Comparison of ENCODE assay signal across 15 cellular contexts in the genomic region with DNA sequence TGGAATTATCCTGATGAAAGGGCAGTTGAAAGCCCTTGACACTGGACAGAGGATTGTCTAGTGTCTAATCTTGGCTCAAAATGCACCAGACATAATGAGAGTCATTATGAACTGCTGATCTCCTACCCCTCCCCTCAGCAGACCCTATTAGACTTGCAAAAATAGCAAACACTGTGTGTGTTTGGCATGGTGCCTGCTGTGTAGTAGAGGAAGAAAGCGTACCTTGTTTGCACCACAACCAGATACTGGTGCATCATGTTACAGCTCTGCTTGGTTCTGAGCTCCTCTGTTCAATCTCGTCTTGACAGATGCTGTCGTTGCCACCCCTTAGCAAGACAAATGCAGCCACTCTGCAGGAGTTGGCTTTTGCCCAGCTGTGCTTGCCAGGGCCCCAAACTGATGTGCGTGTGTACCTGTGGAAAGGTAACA.
A peak's percentile ranks its signal among the peaks of the same experiment; 100 is the strongest.
DNase-seq lines count a peak whose midpoint lies in the region; ATAC-seq and TF ChIP-seq lines count a peak whose summit lies in the region.
"Had no signal": no experiment of that assay in that cellular context is flagged by ENCODE, and none has a peak within 500 bp of the region (broad histone marks: within the 10 kb centered on the region; RNA-seq: fewer than 3 reads in every experiment).

No MANE protein-coding gene starts in this region.

- no peaks in the 10 kb centered on the region for H3K36me3 ChIP-seq in heart right ventricle

- H3K27ac Mint-ChIP-seq in stimulated activated naive B cell treated with anti-CD40 and anti-IgM and Interleukin-4, amounts not matched to agents 10 μg/mL and 1 μg/mL and 100 μg/mL, for 72 hours: no peak overlapping the region

- no peaks in the 10 kb centered on the region for H3K27me3 Mint-ChIP-seq in stimulated activated naive B cell treated with anti-CD40 and anti-IgM and Interleukin-4, amounts not matched to agents 10 μg/mL and 1 μg/mL and 100 μg/mL, for 72 hours

- ATAC-seq in heart right ventricle: peak in 6 of 8 donors; percentile 20 to 62 (median 38)
- no peak for ATAC-seq in stimulated activated naive B cell treated with anti-CD40 and anti-IgM and Interleukin-4, amounts not matched to agents 10 μg/mL and 1 μg/mL and 100 μg/mL, for 72 hours (replicated peaks)
- ATAC-seq: activated T-cell treated with anti-CD3 and anti-CD28 coated beads, Interleukin-2, amount 50 U/mL, for 4 hours; mucosa of descending colon had no signal

- H3K9me3 ChIP-seq in heart right ventricle: no peaks in the 10 kb centered on the region
- H3K9me3 ChIP-seq: mucosa of descending colon, testis had no signal

- H3K9me3 Mint-ChIP-seq in stimulated activated naive B cell treated with anti-CD40 and anti-IgM and Interleukin-4, amounts not matched to agents 10 μg/mL and 1 μg/mL and 100 μg/mL, for 72 hours: no peaks in the 10 kb centered on the region
- H3K9me3 Mint-ChIP-seq: activated T-cell treated with anti-CD3 and anti-CD28 coated beads, Interleukin-2, amount 50 U/mL, for 4 hours had no signal

- DNase-seq in COR-L47 (lab: John Stamatoyannopoulos, UW) (peak; percentile 98), NCI-H187 treated with DMSO at 0.1 percent for 48 hours (lab: John Stamatoyannopoulos, UW) (peak; percentile 86), NCI-H774 (lab: John Stamatoyannopoulos, UW) (peak; percentile 17), heart right ventricle (no peak), 8988T (no peak), RWPE1 (ENCODE audit: low spot score) (no peak)
- DNase-seq in activated T-cell treated with anti-CD3 and anti-CD28 coated beads, Interleukin-2, amount 50 U/mL, for 48 hours: no peak
- no peak for DNase-seq in stimulated activated naive B cell treated with anti-CD40 and anti-IgM and Interleukin-4, amounts not matched to agents 10 μg/mL and 1 μg/mL and 100 μg/mL, for 72 hours
- DNase-seq: activated T-cell treated with anti-CD3 and anti-CD28 coated beads, Interleukin-2, amount 50 U/mL, for 4 hours; GF-D8; mucosa of descending colon; PC-9; right cardiac atrium; testis had no signal

- intact Hi-C loops in heart right ventricle (cut with DNase I): loop anchor here in 2 of 10 donors (10.0 kb wide), 1 partner anchor 1760 kb away; no protein-coding TSS in a partner anchor

- H3K4me3 ChIP-seq in heart right ventricle: no peak overlapping the region
- H3K4me3 ChIP-seq: mucosa of descending colon, PC-9, testis had no signal

- peaks cover 12 to 30% of the 10 kb centered on the region in 2 donors for H3K4me1 Mint-ChIP-seq in stimulated activated naive B cell treated with anti-CD40 and anti-IgM and Interleukin-4, amounts not matched to agents 10 μg/mL and 1 μg/mL and 100 μg/mL, for 72 hours

- TF ChIP-seq CTCF in heart right ventricle (IDR thresholded peaks at IDR 0.05): no peak
- TF ChIP-seq CTCF in RWPE1 (conservative IDR thresholded peaks at IDR 0.05; ENCODE audit: low read depth): no peak

- WGBS in heart right ventricle, 2 donors: 42 to 65% methylated on average over 4 of the region's 4 CpGs

- no peak overlapping the region for H3K4me3 Mint-ChIP-seq in stimulated activated naive B cell treated with anti-CD40 and anti-IgM and Interleukin-4, amounts not matched to agents 10 μg/mL and 1 μg/mL and 100 μg/mL, for 72 hours
- H3K4me3 Mint-ChIP-seq: activated T-cell treated with anti-CD3 and anti-CD28 coated beads, Interleukin-2, amount 50 U/mL, for 4 hours had no signal

- H3K27ac ChIP-seq in heart right ventricle (no peak overlapping the region), RWPE1 (no peak overlapping the region)
- H3K27ac ChIP-seq: epithelial cell of prostate, PC-9, testis had no signal

- peaks cover 0 to 18% (median 13%) of the 10 kb centered on the region in 9 donors for H3K4me1 ChIP-seq in heart right ventricle

- POLR2A ChIA-PET in RWPE1 (lab: Yijun Ruan, JAX; ENCODE audit: low non-redundant PET): no interaction called here

- CTCF ChIA-PET in RWPE1 (lab: Yijun Ruan, JAX): interaction anchor here (0.7 kb wide), 1 partner anchor 457 kb away, joined by 4 read pairs; no protein-coding TSS in a partner anchor

- no peaks in the 10 kb centered on the region for H3K36me3 Mint-ChIP-seq in stimulated activated naive B cell treated with anti-CD40 and anti-IgM and Interleukin-4, amounts not matched to agents 10 μg/mL and 1 μg/mL and 100 μg/mL, for 72 hours

- no peaks in the 10 kb centered on the region for H3K27me3 ChIP-seq in heart right ventricle
- H3K27me3 ChIP-seq: testis had no signal

Comparison
In these comparisons a context has a peak if more than half of its experiments do, and no peak if none do; other contexts are left out.
1. DNase-seq: peak in COR-L47 (single experiment), NCI-H187 treated with DMSO at 0.1 percent for 48 hours (single experiment) and NCI-H774 (single experiment); none in heart right ventricle (0 of 2), 8988T (single experiment), activated T-cell treated with anti-CD3 and anti-CD28 coated beads, Interleukin-2, amount 50 U/mL, for 48 hours (0 of 2), stimulated activated naive B cell treated with anti-CD40 and anti-IgM and Interleukin-4, amounts not matched to agents 10 μg/mL and 1 μg/mL and 100 μg/mL, for 72 hours (single experiment) and RWPE1 (single experiment).
2. ATAC-seq: peak in heart right ventricle (6 of 8); none in stimulated activated naive B cell treated with anti-CD40 and anti-IgM and Interleukin-4, amounts not matched to agents 10 μg/mL and 1 μg/mL and 100 μg/mL, for 72 hours (0 of 2).